Comparison of ENCODE assay signal across 8 cellular contexts in the genomic region with DNA sequence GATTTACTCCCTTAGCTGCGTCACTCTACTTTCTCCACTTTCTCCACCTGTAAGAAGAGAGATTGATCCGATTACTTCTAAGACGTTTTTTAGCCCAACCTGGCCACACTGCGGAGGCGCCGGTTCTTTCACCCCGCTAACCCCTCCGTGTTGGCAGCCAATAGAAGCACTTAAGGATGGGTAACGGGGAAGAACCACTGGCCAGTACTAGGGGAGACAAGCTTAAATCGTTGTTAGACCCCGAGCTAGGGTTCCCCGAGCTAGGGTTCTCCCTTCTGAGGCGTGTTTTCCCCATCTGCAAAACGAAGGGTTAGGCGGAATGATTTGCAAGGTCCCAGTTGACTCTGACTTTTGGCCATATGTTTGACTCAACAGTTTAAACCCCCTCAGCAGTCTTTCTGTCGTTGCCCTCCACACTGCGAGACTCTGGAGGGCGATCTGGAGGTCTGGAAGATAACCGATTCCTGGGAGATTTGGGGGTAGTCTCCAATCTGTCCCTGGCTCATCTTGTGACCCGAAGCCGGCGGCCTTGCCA. TPM values are rescaled to one million over a fixed set of nuclear protein-coding genes. Genes with fewer than 3 reads are reported as not detected.
DNase-seq lines count a peak whose midpoint lies in the region; ATAC-seq and TF ChIP-seq lines count a peak whose summit lies in the region.

No MANE protein-coding gene starts in this region.

- WGBS in prostate gland: 3% methylated on average over 22 of the region's 22 CpGs

- no peak for TF ChIP-seq POLR2A in prostate gland (IDR thresholded peaks at IDR 0.05)

- no peak for TF ChIP-seq CTCF in activated B cell treated with CpG ODN at 0.5 μM for 24 hours (IDR thresholded peaks at IDR 0.05)
- no peak for TF ChIP-seq CTCF in prostate gland (IDR thresholded peaks at IDR 0.05)

- peak overlapping the region; percentile 96 for H3K4me2 ChIP-seq in BLaER1

- peak overlapping the region; percentile 97 for H3K4me3 Mint-ChIP-seq in activated B cell treated with CpG ODN at 0.5 μM for 24 hours

- peaks cover 38% of the 10 kb centered on the region for H3K4me1 Mint-ChIP-seq in activated B cell treated with CpG ODN at 0.5 μM for 24 hours

- no peaks in the 10 kb centered on the region for H3K9me3 Mint-ChIP-seq in activated B cell treated with CpG ODN at 0.5 μM for 24 hours

- no peaks in the 10 kb centered on the region for H4K20me1 ChIP-seq in BLaER1

- CTCF ChIA-PET in activated B cell treated with CpG ODN at 0.5 μM for 24 hours (lab: Charles Lee): interaction anchor here (1.3 to 2.2 kb wide), 3 partner anchors 14 to 549 kb away, joined by 3 to 8 read pairs (median 4); no protein-coding TSS in a partner anchor

- peaks cover 4% of the 10 kb centered on the region for H3K9me3 ChIP-seq in BLaER1
- H3K9me3 ChIP-seq in prostate gland: no peaks in the 10 kb centered on the region

- peak overlapping the region; percentile 63 for H3K27ac ChIP-seq in BLaER1
- peak overlapping the region; percentile 95 to 96 for H3K27ac ChIP-seq in prostate gland

- DNase-seq in activated B cell treated with CpG ODN at 0.5 μM for 24 hours (no peak), glomerular visceral epithelial cell (ENCODE audit: extremely low spot score) (peak; percentile 11), prostate gland (ENCODE audit: low spot score) (peak; percentile 10), GM19240 (ENCODE audit: insufficient read length, low spot score) (no peak)
- no peak for DNase-seq in effector CD4-positive, alpha-beta T cell

- intact Hi-C loops in activated B cell treated with CpG ODN at 0.5 μM for 24 hours (cut with micrococcal nuclease) (loop anchor here (5.0 kb wide), 2 partner anchors 121 to 226 kb away; no protein-coding TSS in a partner anchor), prostate gland (cut with DNase I) (loop anchor here (2.0 to 10.0 kb wide), 2 partner anchors 74 to 324 kb away; partner anchors contain the start of genes GLCCI1 and MIOS)

- H3K27me3 ChIP-seq in BLaER1: no peaks in the 10 kb centered on the region
- no peaks in the 10 kb centered on the region for H3K27me3 ChIP-seq in prostate gland (replicated peaks; ENCODE audit: insufficient read depth)

- POLR2A ChIA-PET in activated B cell treated with CpG ODN at 0.5 μM for 24 hours (lab: Charles Lee): interaction anchor here (0.8 to 2.6 kb wide), 25 partner anchors 8 to 549 kb away, joined by 3 to 43 read pairs (median 4); partner anchors contain the start of genes C1GALT1, GLCCI1 and MIOS

- ATAC-seq in GM18868 (IDR thresholded peaks at IDR 0.05; ENCODE audit: unreplicated experiment) (peak; percentile 7), HG03139 (IDR thresholded peaks at IDR 0.05; ENCODE audit: unreplicated experiment) (peak; percentile 7), activated B cell treated with CpG ODN at 0.5 μM for 24 hours (ENCODE audit: low read depth) (peak; percentile 6)

- H3K36me3 ChIP-seq in BLaER1 (peaks cover 15% of the 10 kb centered on the region), prostate gland (no peaks in the 10 kb centered on the region)

- H3K9ac ChIP-seq in BLaER1: peak overlapping the region; percentile 85

- H3K4me1 ChIP-seq in BLaER1: peaks cover 29% of the 10 kb centered on the region
- no peaks in the 10 kb centered on the region for H3K4me1 ChIP-seq in prostate gland (replicated peaks)

- no peaks in the 10 kb centered on the region for H3K27me3 Mint-ChIP-seq in activated B cell treated with CpG ODN at 0.5 μM for 24 hours

- peak overlapping the region; percentile 97 for H3K27ac Mint-ChIP-seq in activated B cell treated with CpG ODN at 0.5 μM for 24 hours

- peaks cover 49% of the 10 kb centered on the region for H3K36me3 Mint-ChIP-seq in activated B cell treated with CpG ODN at 0.5 μM for 24 hours (ENCODE audit: low read depth)

- H3K4me3 ChIP-seq in BLaER1 (peak overlapping the region; percentile 90), prostate gland (peak overlapping the region; percentile 78 to 83)

RNA-seq across cellular contexts. Expression of gene UMAD1, which starts 0.6 kb away (rescaled TPM):
- total RNA-seq in activated B cell treated with CpG ODN at 0.5 μM for 24 hours (13.9 and 15.4 TPM in 2 replicates), prostate gland (10 to 100 TPM; 19.5 to 31.4 TPM)

Comparison
In these comparisons a context has a peak if more than half of its experiments do, and no peak if none do; other contexts are left out.
1. DNase-seq: peak in glomerular visceral epithelial cell (single experiment) and prostate gland (single experiment); none in activated B cell treated with CpG ODN at 0.5 μM for 24 hours (single experiment), effector CD4-positive, alpha-beta T cell (single experiment) and GM19240 (single experiment).
2. Peak in every context shown above with its lines, with median percentiles within 50 percentile points of each other: ATAC-seq.